Comparison of ENCODE assay signal across 8 cellular contexts in the genomic region with DNA sequence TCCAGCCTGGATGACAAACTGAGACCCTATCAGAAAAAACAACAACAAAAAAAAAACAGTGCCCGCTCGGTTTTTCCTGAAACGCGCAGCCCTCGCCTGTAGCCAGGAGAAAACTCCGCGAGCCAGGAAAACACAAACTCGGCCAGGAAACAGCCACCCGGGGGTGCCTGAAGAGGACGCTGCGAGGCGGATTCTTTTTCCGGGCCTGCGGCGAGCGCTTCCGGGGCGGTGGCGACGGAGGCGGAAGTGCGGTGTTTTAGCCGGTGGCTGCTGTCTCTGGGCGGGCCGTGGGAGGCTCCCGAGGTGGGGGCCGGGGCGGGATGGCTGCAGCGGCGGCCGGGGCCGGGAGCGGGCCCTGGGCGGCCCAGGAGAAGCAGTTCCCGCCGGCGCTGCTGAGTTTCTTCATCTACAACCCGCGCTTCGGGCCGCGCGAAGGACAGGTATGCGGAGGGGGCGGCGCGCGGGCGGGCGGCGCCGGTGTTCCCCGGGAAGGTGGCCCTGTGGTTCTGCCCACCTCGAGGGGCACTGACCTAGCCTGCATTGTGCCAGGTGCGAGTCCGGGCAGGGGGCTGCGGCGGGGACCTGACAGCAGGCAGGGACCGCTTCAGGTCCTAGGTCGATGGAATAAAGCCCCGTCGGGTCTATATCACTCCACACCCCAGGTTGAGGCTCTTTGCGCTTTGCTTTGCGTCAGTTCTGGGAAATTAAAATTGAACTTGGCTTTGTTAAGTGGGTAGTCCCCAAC. TPM values are rescaled to one million over a fixed set of nuclear protein-coding genes. Genes with fewer than 3 reads are reported as not detected.
DNase-seq lines count a peak whose midpoint lies in the region; ATAC-seq and TF ChIP-seq lines count a peak whose summit lies in the region.
"Not testable (repeated sequence)": the region's sequence is repeated elsewhere in the genome, so short reads cannot be mapped to it uniquely, and the experiment has no call there.

A gene (plus strand): TSS at position 254 of the 745 bp plus-strand sequence. CDS start 67 bp downstream, at position 321.

- H3K27me3 Mint-ChIP-seq in activated CD4-positive, alpha-beta T cell treated with anti-CD3 and anti-CD28 coated beads, Interleukin-2, amount 10 ng/mL, durations not matched to agents 7 days and 5 days, result not testable (repeated sequence)

- CTCF ChIA-PET in activated CD4-positive, alpha-beta T cell treated with anti-CD3 and anti-CD28 coated beads, Interleukin-2, amount 10 ng/mL, durations not matched to agents 7 days and 5 days (lab: Charles Lee), result not testable (repeated sequence)

- H3K9me3 ChIP-seq in colonic mucosa, result not testable (repeated sequence)

- peak within 1 kb of the TSS; percentile 94 for H3K27ac Mint-ChIP-seq in activated CD4-positive, alpha-beta T cell treated with anti-CD3 and anti-CD28 coated beads, Interleukin-2, amount 10 ng/mL, durations not matched to agents 7 days and 5 days

- POLR2A ChIA-PET in activated CD4-positive, alpha-beta T cell treated with anti-CD3 and anti-CD28 coated beads, Interleukin-2, amount 10 ng/mL, durations not matched to agents 7 days and 5 days (lab: Charles Lee), result not testable (repeated sequence)

- H3K36me3 Mint-ChIP-seq in activated CD4-positive, alpha-beta T cell treated with anti-CD3 and anti-CD28 coated beads, Interleukin-2, amount 10 ng/mL, durations not matched to agents 7 days and 5 days (ENCODE audit: low read depth), result peaks cover 11% of the 10 kb centered on the region

- not testable (repeated sequence) for H3K27ac ChIP-seq in colonic mucosa

- intact Hi-C loops in colonic mucosa (cut with DNase I); left colon (cut with DNase I, micrococcal nuclease): not testable (repeated sequence)

- peak within 1 kb of the TSS; percentile 79 for H3K4me3 Mint-ChIP-seq in activated CD4-positive, alpha-beta T cell treated with anti-CD3 and anti-CD28 coated beads, Interleukin-2, amount 10 ng/mL, durations not matched to agents 7 days and 5 days

- H3K4me3 ChIP-seq in AG10803 (ENCODE audit: low read length), result peak within 1 kb of the TSS; percentile 50
- peak within 1 kb of the TSS; percentile 33 for H3K4me3 ChIP-seq in colonic mucosa

- H3K36me3 ChIP-seq in colonic mucosa, result not testable (repeated sequence)

- H3K4me1 Mint-ChIP-seq in activated CD4-positive, alpha-beta T cell treated with anti-CD3 and anti-CD28 coated beads, Interleukin-2, amount 10 ng/mL, durations not matched to agents 7 days and 5 days, result not testable (repeated sequence)

- ATAC-seq in GM19025 (IDR thresholded peaks at IDR 0.05; ENCODE audit: low read depth, unreplicated experiment) (peak; percentile 78), HG03103 (IDR thresholded peaks at IDR 0.05; ENCODE audit: low read depth, unreplicated experiment) (peak; percentile 83), left colon (peak; percentile 98)

- TF ChIP-seq CTCF in AG10803 (conservative IDR thresholded peaks at IDR 0.05; ENCODE audit: low read length), result peak; percentile 31
- not testable (repeated sequence) for TF ChIP-seq CTCF in colonic mucosa (IDR thresholded peaks at IDR 0.05)

- not testable (repeated sequence) for H3K9me3 Mint-ChIP-seq in activated CD4-positive, alpha-beta T cell treated with anti-CD3 and anti-CD28 coated beads, Interleukin-2, amount 10 ng/mL, durations not matched to agents 7 days and 5 days

- not testable (repeated sequence) for H3K9ac ChIP-seq in colonic mucosa (ENCODE audit: low read depth in 2 of 2, low read length in 2 of 2)

- DNase-seq in AG10803 (ENCODE audit: low read depth), result peak; percentile 64
- DNase-seq in NCI-H345 (lab: John Stamatoyannopoulos, UW), result peak; percentile 60
- DNase-seq in activated CD4-positive, alpha-beta T cell treated with anti-CD3 and anti-CD28 coated beads, Interleukin-2, amount 10 ng/mL, durations not matched to agents 7 days and 5 days, result peak; percentile 59
- peak; percentile 70 for DNase-seq in colonic mucosa
- peak; percentile 59 to 77 for DNase-seq in left colon
- DNase-seq in stimulated activated CD4-positive, alpha-beta T cell treated with anti-CD3 and anti-CD28 coated beads, Interleukin-1b, Interleukin-23, amount 100 ng/mL, for 24 hours (ENCODE audit: low read depth in 4 of 4, low spot score in 1 of 4), result peak; percentile 2 to 71 (median 48)

- not testable (repeated sequence) for H3K4me1 ChIP-seq in colonic mucosa

- not testable (repeated sequence) for H3K27me3 ChIP-seq in colonic mucosa

RNA-seq across cellular contexts. Expression of the gene that starts here (rescaled TPM):
- total RNA-seq in activated CD4-positive, alpha-beta T cell treated with anti-CD3 and anti-CD28 coated beads, Interleukin-2, amount 10 ng/mL, durations not matched to agents 7 days and 5 days, result 100 to 1,000 TPM; 106 to 119 TPM
- total RNA-seq in colonic mucosa (10 to 100 TPM; 59.6 to 87.6 TPM), left colon (10 to 100 TPM; 55.1 to 81.0 TPM)
